In the genomic region with DNA sequence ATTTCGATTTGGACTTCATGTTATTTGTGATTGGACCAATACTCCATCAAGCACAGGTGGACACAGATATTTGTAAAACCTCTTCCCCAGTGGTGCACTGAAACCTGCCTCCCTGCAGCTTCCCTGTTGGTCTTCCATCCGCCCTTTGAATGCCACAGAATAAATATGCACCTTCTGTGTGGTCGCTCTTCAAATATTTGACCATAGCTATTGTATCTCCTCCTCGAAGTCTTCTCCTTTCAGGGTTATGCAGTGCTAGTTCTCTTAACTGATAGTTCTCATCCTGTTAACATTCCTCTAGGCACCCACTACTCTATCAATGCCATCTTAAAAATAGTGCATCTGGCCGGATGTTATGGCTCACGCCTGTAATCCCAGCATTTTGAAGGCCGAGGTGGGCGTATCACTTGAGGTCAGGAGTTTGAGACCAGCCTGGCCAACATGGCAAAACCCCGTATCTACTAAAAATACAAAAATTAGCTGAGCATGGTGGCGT, we compare ENCODE assay signal across 1 cellular context.
A peak's percentile ranks its signal among the peaks of the same experiment; 100 is the strongest.
TF ChIP-seq lines count a peak whose summit lies in the region.

No MANE protein-coding gene starts in this region.

TF ChIP-seq in HepG2, 621 proteins besides CTCF, POLR2A, EP300 and RAD21 (continued from another document and continues in another):
- TF ChIP-seq, protein P1, sequence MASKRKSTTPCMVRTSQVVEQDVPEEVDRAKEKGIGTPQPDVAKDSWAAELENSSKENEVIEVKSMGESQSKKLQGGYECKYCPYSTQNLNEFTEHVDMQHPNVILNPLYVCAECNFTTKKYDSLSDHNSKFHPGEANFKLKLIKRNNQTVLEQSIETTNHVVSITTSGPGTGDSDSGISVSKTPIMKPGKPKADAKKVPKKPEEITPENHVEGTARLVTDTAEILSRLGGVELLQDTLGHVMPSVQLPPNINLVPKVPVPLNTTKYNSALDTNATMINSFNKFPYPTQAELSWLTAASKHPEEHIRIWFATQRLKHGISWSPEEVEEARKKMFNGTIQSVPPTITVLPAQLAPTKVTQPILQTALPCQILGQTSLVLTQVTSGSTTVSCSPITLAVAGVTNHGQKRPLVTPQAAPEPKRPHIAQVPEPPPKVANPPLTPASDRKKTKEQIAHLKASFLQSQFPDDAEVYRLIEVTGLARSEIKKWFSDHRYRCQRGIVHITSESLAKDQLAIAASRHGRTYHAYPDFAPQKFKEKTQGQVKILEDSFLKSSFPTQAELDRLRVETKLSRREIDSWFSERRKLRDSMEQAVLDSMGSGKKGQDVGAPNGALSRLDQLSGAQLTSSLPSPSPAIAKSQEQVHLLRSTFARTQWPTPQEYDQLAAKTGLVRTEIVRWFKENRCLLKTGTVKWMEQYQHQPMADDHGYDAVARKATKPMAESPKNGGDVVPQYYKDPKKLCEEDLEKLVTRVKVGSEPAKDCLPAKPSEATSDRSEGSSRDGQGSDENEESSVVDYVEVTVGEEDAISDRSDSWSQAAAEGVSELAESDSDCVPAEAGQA (IDR thresholded peaks at IDR 0.05; ENCODE audit: low read depth): no peak
- TF ChIP-seq, protein P1 (CRISPR knock-in tag; IDR thresholded peaks at IDR 0.05; ENCODE audit: borderline replicate concordance): peak; percentile 79; the same call in 1 of the 2 replicates
- TF ChIP-seq ZNF281 (CRISPR knock-in tag; IDR thresholded peaks at IDR 0.05; ENCODE audit: borderline replicate concordance) (peak; percentile 63; the same call in 1 of the 2 replicates), SP2 (CRISPR knock-in tag; IDR thresholded peaks at IDR 0.05) (no peak), RFXANK (CRISPR knock-in tag; IDR thresholded peaks at IDR 0.05) (no peak), MTA3 (CRISPR knock-in tag; IDR thresholded peaks at IDR 0.05) (no peak), KDM3A (CRISPR knock-in tag; IDR thresholded peaks at IDR 0.05; ENCODE audit: low read depth) (no peak), TAF15 (IDR thresholded peaks at IDR 0.05; ENCODE audit: low read depth, low read length, poor library complexity, severe bottlenecking) (no peak), MIER3 (CRISPR knock-in tag; IDR thresholded peaks at IDR 0.05; ENCODE audit: borderline replicate concordance) (peak; percentile 81; the same call in 1 of the 2 replicates), TEAD3 (CRISPR knock-in tag; optimal IDR thresholded peaks at IDR 0.05; ENCODE audit: borderline replicate concordance) (peak; percentile 97), ZNF17 (CRISPR knock-in tag; IDR thresholded peaks at IDR 0.05) (no peak), FIP1L1 (IDR thresholded peaks at IDR 0.05; ENCODE audit: borderline replicate concordance, insufficient read depth, low read depth, low read length) (no peak), ZNF605 (CRISPR knock-in tag; IDR thresholded peaks at IDR 0.05) (peak; percentile 76; the same call in 1 of the 2 replicates), HOMEZ (CRISPR knock-in tag; IDR thresholded peaks at IDR 0.05; ENCODE audit: low read depth) (peak; percentile 91; the same call in 1 of the 2 replicates), ELF3 (CRISPR knock-in tag; IDR thresholded peaks at IDR 0.05) (peak; percentile 94), ZNF878 (CRISPR knock-in tag; IDR thresholded peaks at IDR 0.05) (no peak), ZNF75D (CRISPR knock-in tag; IDR thresholded peaks at IDR 0.05; ENCODE audit: borderline replicate concordance) (no peak), PTBP1 (IDR thresholded peaks at IDR 0.05; ENCODE audit: low read depth, low read length, poor library complexity, severe bottlenecking) (no peak), ZNF33B (CRISPR knock-in tag; IDR thresholded peaks at IDR 0.05) (no peak), ZNF558 (CRISPR knock-in tag; IDR thresholded peaks at IDR 0.05; ENCODE audit: borderline replicate concordance) (0 out of 2 replicates have a peak, but pooled peaks have one; percentile 82), LBX2 (CRISPR knock-in tag; IDR thresholded peaks at IDR 0.05; ENCODE audit: borderline replicate concordance) (no peak), ZFYVE20 (CRISPR knock-in tag; IDR thresholded peaks at IDR 0.05; ENCODE audit: borderline replicate concordance, low read depth) (no peak), ZNF574 (CRISPR knock-in tag; IDR thresholded peaks at IDR 0.05) (peak; percentile 70), ZNF547 (CRISPR knock-in tag; IDR thresholded peaks at IDR 0.05) (peak; percentile 58; the same call in 1 of the 2 replicates), PREB (CRISPR knock-in tag; IDR thresholded peaks at IDR 0.05) (no peak), ZNF292 (CRISPR knock-in tag; IDR thresholded peaks at IDR 0.05; ENCODE audit: borderline replicate concordance, low read depth) (peak; percentile 85), ZNF572 (CRISPR knock-in tag; IDR thresholded peaks at IDR 0.05) (no peak), RARG (CRISPR knock-in tag; IDR thresholded peaks at IDR 0.05; ENCODE audit: low read depth) (peak; percentile 77; the same call in 1 of the 2 replicates), CHD4 (IDR thresholded peaks at IDR 0.05; ENCODE audit: borderline replicate concordance, low read length) (peak; percentile 44; the same call in 1 of the 2 replicates), MTERF4 (CRISPR knock-in tag; IDR thresholded peaks at IDR 0.05) (no peak), TBL1XR1 (IDR thresholded peaks at IDR 0.05; ENCODE audit: borderline replicate concordance, low read length, partially characterized antibody) (no peak), SSRP1 (CRISPR knock-in tag; IDR thresholded peaks at IDR 0.05) (0 out of 2 replicates have a peak, but pooled peaks have one; percentile 63), ZKSCAN8 (CRISPR knock-in tag; IDR thresholded peaks at IDR 0.05; ENCODE audit: borderline replicate concordance) (peak; percentile 80; the same call in 1 of the 2 replicates)
- TF ChIP-seq, protein P2, sequence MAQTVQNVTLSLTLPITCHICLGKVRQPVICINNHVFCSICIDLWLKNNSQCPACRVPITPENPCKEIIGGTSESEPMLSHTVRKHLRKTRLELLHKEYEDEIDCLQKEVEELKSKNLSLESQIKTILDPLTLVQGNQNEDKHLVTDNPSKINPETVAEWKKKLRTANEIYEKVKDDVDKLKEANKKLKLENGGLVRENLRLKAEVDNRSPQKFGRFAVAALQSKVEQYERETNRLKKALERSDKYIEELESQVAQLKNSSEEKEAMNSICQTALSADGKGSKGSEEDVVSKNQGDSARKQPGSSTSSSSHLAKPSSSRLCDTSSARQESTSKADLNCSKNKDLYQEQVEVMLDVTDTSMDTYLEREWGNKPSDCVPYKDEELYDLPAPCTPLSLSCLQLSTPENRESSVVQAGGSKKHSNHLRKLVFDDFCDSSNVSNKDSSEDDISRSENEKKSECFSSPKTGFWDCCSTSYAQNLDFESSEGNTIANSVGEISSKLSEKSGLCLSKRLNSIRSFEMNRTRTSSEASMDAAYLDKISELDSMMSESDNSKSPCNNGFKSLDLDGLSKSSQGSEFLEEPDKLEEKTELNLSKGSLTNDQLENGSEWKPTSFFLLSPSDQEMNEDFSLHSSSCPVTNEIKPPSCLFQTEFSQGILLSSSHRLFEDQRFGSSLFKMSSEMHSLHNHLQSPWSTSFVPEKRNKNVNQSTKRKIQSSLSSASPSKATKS (CRISPR knock-in tag; IDR thresholded peaks at IDR 0.05): no peak
- TF ChIP-seq, protein P3, sequence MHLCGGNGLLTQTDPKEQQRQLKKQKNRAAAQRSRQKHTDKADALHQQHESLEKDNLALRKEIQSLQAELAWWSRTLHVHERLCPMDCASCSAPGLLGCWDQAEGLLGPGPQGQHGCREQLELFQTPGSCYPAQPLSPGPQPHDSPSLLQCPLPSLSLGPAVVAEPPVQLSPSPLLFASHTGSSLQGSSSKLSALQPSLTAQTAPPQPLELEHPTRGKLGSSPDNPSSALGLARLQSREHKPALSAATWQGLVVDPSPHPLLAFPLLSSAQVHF (CRISPR knock-in tag; IDR thresholded peaks at IDR 0.05): no peak
- TF ChIP-seq, protein P4, sequence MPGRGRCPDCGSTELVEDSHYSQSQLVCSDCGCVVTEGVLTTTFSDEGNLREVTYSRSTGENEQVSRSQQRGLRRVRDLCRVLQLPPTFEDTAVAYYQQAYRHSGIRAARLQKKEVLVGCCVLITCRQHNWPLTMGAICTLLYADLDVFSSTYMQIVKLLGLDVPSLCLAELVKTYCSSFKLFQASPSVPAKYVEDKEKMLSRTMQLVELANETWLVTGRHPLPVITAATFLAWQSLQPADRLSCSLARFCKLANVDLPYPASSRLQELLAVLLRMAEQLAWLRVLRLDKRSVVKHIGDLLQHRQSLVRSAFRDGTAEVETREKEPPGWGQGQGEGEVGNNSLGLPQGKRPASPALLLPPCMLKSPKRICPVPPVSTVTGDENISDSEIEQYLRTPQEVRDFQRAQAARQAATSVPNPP (CRISPR knock-in tag; IDR thresholded peaks at IDR 0.05): 0 out of 2 replicates have a peak, but pooled peaks have one; percentile 32
